ENCODE assay signal across 8 cellular contexts in genomic region chr3:128804017-128804816, GRCh38.
DNase-seq lines count a peak whose midpoint lies in the region; ATAC-seq lines count a peak whose summit lies in the region.

No MANE protein-coding gene starts in this region.

- peaks cover 6 to 28% (median 19%) of the 10 kb centered on the region in 5 donors for H3K4me1 ChIP-seq in subcutaneous abdominal adipose tissue (ENCODE audit: control insufficient read depth in 5 of 5, insufficient read depth in 5 of 5, low read length in 5 of 5)

- peak overlapping the region; percentile 39 for H3K27ac ChIP-seq in subcutaneous abdominal adipose tissue (ENCODE audit: low read depth, low read length)

- DNase-seq in NK-92 treated with Interleukin-12 subunit alpha and Interleukin-12 subunit beta, amount 100 ng/mL, for 24 hours (lab: John Stamatoyannopoulos, UW): peak; percentile 37
- DNase-seq in NK-92 (lab: John Stamatoyannopoulos, UW; ENCODE audit: unreplicated experiment): no peak
- peak; percentile 71 for DNase-seq in RPMI7951 (ENCODE audit: low read depth)
- DNase-seq in astrocyte of the hippocampus (ENCODE audit: low read depth, low spot score): peak; percentile 19
- DNase-seq in lung microvascular endothelial cell (ENCODE audit: low read depth in 2 of 2): peak; percentile 79 to 81
- DNase-seq in NCI-H345 treated with DMSO at 0.1 percent for 48 hours (lab: John Stamatoyannopoulos, UW; ENCODE audit: unreplicated experiment): no peak

- H3K9me3 ChIP-seq in subcutaneous abdominal adipose tissue (ENCODE audit: control insufficient read depth in 5 of 5, low read length in 5 of 5): no peaks in the 10 kb centered on the region

- peak overlapping the region in 4 of 5 donors; percentile 17 to 50 (median 44) for H3K4me3 ChIP-seq in subcutaneous abdominal adipose tissue (ENCODE audit: low read depth in 1 of 5, low read length in 5 of 5)

- H3K9ac ChIP-seq in subcutaneous abdominal adipose tissue (ENCODE audit: low read length in 5 of 5): no peak overlapping the region

- ATAC-seq in HG03025 (IDR thresholded peaks at IDR 0.05; ENCODE audit: low FRiP score, unreplicated experiment): peak; percentile 67

- H3K27me3 ChIP-seq in subcutaneous abdominal adipose tissue (ENCODE audit: control insufficient read depth in 5 of 5, insufficient read depth in 4 of 5, low read length in 5 of 5): no peaks in the 10 kb centered on the region

- peaks cover 12 to 52% (median 39%) of the 10 kb centered on the region in 5 donors for H3K36me3 ChIP-seq in subcutaneous abdominal adipose tissue (ENCODE audit: control insufficient read depth in 5 of 5, insufficient read depth in 5 of 5, low read length in 5 of 5)

Comparison
In these comparisons a context has a peak if more than half of its experiments do, and no peak if none do; other contexts are left out.
1. DNase-seq: peak in NK-92 treated with Interleukin-12 subunit alpha and Interleukin-12 subunit beta, amount 100 ng/mL, for 24 hours (single experiment), RPMI7951 (single experiment), astrocyte of the hippocampus (single experiment) and lung microvascular endothelial cell (2 of 2); none in NK-92 (single experiment) and NCI-H345 treated with DMSO at 0.1 percent for 48 hours (single experiment).